In genomic region chr4:133856736-133857355, GRCh38 we compare ENCODE assay signal across 26 cellular contexts.
"Had no signal": no experiment of that assay in that cellular context is flagged by ENCODE, and none has a peak within 500 bp of the region (broad histone marks: within the 10 kb centered on the region; RNA-seq: fewer than 3 reads in every experiment).

No MANE protein-coding gene starts in this region.

- H3K4me3 ChIP-seq: body of pancreas, esophagus muscularis mucosa, heart left ventricle, psoas muscle, right atrium auricular region, smooth muscle cell, tibial nerve had no signal

- DNase-seq: activated CD4-positive, alpha-beta memory T cell treated with anti-CD3 and anti-CD28 coated beads for 36 hours; activated CD4-positive, alpha-beta T cell treated with anti-CD3 and anti-CD28 coated beads, Interleukin-2, amount 10 ng/mL, durations not matched to agents 24 days and 14 days; activated CD4-positive, CD25-positive, alpha-beta regulatory T cell treated with anti-CD3 and anti-CD28 coated beads, Interleukin-2, amount 50 U/mL, for 72 hours; activated T-cell treated with anti-CD3 and anti-CD28 coated beads, Interleukin-2, amount 50 U/mL, for 4 hours; anterior cingulate cortex; body of pancreas; dermis blood vessel endothelial cell; effector CD4-positive, alpha-beta T cell; foreskin keratinocyte; heart left ventricle; hypothalamus; naive thymus-derived CD4-positive, alpha-beta T cell; nucleus accumbens; psoas muscle; stimulated activated CD4-positive, alpha-beta T cell treated with anti-CD3 and anti-CD28 coated beads, Interleukin-15, amount 100 ng/mL, for 24 hours; stimulated activated naive CD4-positive, alpha-beta T cell; T-helper 17 cell had no signal

- H3K27me3 Mint-ChIP-seq: activated CD4-positive, alpha-beta memory T cell treated with anti-CD3 and anti-CD28 coated beads for 36 hours; activated CD4-positive, alpha-beta T cell treated with anti-CD3 and anti-CD28 coated beads, Interleukin-2, amount 10 ng/mL, durations not matched to agents 24 days and 14 days; activated naive CD4-positive, alpha-beta T cell treated with anti-CD3 and anti-CD28 coated beads, Interleukin-2, amount 50 U/mL, for 24 hours; naive thymus-derived CD4-positive, alpha-beta T cell; T-helper 17 cell had no signal

- H3K9ac ChIP-seq: parathyroid adenoma had no signal

- ATAC-seq: activated T-cell treated with anti-CD3 and anti-CD28 coated beads, Interleukin-2, amount 50 U/mL, for 4 hours; body of pancreas; foreskin keratinocyte; heart left ventricle; naive thymus-derived CD4-positive, alpha-beta T cell; psoas muscle; T-helper 17 cell had no signal

- H3K27ac ChIP-seq: body of pancreas, esophagus muscularis mucosa, foreskin keratinocyte, heart left ventricle, parathyroid adenoma, psoas muscle, right atrium auricular region, tibial nerve had no signal

- H3K36me3 Mint-ChIP-seq: activated CD4-positive, alpha-beta memory T cell treated with anti-CD3 and anti-CD28 coated beads for 36 hours; activated naive CD4-positive, alpha-beta T cell treated with anti-CD3 and anti-CD28 coated beads, Interleukin-2, amount 50 U/mL, for 24 hours; mesothelial cell of epicardium; naive thymus-derived CD4-positive, alpha-beta T cell had no signal

- H3K9me3 ChIP-seq: body of pancreas, esophagus muscularis mucosa, psoas muscle, right atrium auricular region, tibial nerve had no signal

- H3K4me2 ChIP-seq: smooth muscle cell had no signal

- H3K4me1 Mint-ChIP-seq: activated CD4-positive, alpha-beta T cell treated with anti-CD3 and anti-CD28 coated beads, Interleukin-2, amount 10 ng/mL, durations not matched to agents 24 days and 14 days; activated naive CD4-positive, alpha-beta T cell treated with anti-CD3 and anti-CD28 coated beads, Interleukin-2, amount 50 U/mL, for 24 hours; mesothelial cell of epicardium; naive thymus-derived CD4-positive, alpha-beta T cell; neural crest cell; T-helper 17 cell had no signal

- H3K27me3 ChIP-seq: body of pancreas, esophagus muscularis mucosa, foreskin keratinocyte, heart left ventricle, right atrium auricular region, tibial nerve had no signal

- H3K36me3 ChIP-seq: esophagus muscularis mucosa, heart left ventricle, right atrium auricular region, tibial nerve had no signal

- H3K4me1 ChIP-seq: body of pancreas, esophagus muscularis mucosa, foreskin keratinocyte, heart left ventricle, parathyroid adenoma, psoas muscle, right atrium auricular region, tibial nerve had no signal

- H3K4me3 Mint-ChIP-seq: activated CD4-positive, alpha-beta memory T cell treated with anti-CD3 and anti-CD28 coated beads for 36 hours; activated CD4-positive, alpha-beta T cell treated with anti-CD3 and anti-CD28 coated beads, Interleukin-2, amount 10 ng/mL, durations not matched to agents 24 days and 14 days; activated naive CD4-positive, alpha-beta T cell treated with anti-CD3 and anti-CD28 coated beads, Interleukin-2, amount 50 U/mL, for 24 hours; activated T-cell treated with anti-CD3 and anti-CD28 coated beads, Interleukin-2, amount 50 U/mL, for 4 hours; mesothelial cell of epicardium; neural crest cell; T-helper 17 cell had no signal

- H2AFZ ChIP-seq: parathyroid adenoma had no signal

- H3K27ac Mint-ChIP-seq: activated CD4-positive, alpha-beta memory T cell treated with anti-CD3 and anti-CD28 coated beads for 36 hours; activated CD4-positive, alpha-beta T cell treated with anti-CD3 and anti-CD28 coated beads, Interleukin-2, amount 10 ng/mL, durations not matched to agents 24 days and 14 days; activated naive CD4-positive, alpha-beta T cell treated with anti-CD3 and anti-CD28 coated beads, Interleukin-2, amount 50 U/mL, for 24 hours; activated T-helper 2 cell treated with anti-CD3 and anti-CD28 coated beads, Interferon-gamma antibody, Interleukin-2, Interleukin-4, amounts not matched to agents 10 μg/mL and 5 μg/mL and 100 μg/mL, durations not matched to agents 14 hours and 24 hours and 36 hours; mesothelial cell of epicardium; naive thymus-derived CD4-positive, alpha-beta T cell; T-helper 17 cell had no signal

- H3K79me2 ChIP-seq: parathyroid adenoma had no signal

- H3K9me3 Mint-ChIP-seq: activated CD4-positive, alpha-beta T cell treated with anti-CD3 and anti-CD28 coated beads, Interleukin-2, amount 10 ng/mL, durations not matched to agents 24 days and 14 days; mesothelial cell of epicardium; neural crest cell had no signal
